In genomic region chr14:26528415-26529182, GRCh38 we compare ENCODE assay signal across 1 cellular context.
TF ChIP-seq lines count a peak whose summit lies in the region.

No MANE protein-coding gene starts in this region.

TF ChIP-seq in IMR-90, 13 proteins besides CTCF, POLR2A, EP300 and RAD21 (continued from another document):
- TF ChIP-seq, protein P1, sequence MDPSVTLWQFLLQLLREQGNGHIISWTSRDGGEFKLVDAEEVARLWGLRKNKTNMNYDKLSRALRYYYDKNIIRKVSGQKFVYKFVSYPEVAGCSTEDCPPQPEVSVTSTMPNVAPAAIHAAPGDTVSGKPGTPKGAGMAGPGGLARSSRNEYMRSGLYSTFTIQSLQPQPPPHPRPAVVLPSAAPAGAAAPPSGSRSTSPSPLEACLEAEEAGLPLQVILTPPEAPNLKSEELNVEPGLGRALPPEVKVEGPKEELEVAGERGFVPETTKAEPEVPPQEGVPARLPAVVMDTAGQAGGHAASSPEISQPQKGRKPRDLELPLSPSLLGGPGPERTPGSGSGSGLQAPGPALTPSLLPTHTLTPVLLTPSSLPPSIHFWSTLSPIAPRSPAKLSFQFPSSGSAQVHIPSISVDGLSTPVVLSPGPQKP (IDR thresholded peaks at IDR 0.05; ENCODE audit: borderline replicate concordance, low read depth, low read length): no peak
- no peak for TF ChIP-seq RCOR1 (IDR thresholded peaks at IDR 0.05; ENCODE audit: insufficient replicate concordance, low read length)
- TF ChIP-seq NFE2L2 (IDR thresholded peaks at IDR 0.05; ENCODE audit: low read depth, low read length): no peak
